Comparison of ENCODE assay signal across 28 cellular contexts in the genomic region with DNA sequence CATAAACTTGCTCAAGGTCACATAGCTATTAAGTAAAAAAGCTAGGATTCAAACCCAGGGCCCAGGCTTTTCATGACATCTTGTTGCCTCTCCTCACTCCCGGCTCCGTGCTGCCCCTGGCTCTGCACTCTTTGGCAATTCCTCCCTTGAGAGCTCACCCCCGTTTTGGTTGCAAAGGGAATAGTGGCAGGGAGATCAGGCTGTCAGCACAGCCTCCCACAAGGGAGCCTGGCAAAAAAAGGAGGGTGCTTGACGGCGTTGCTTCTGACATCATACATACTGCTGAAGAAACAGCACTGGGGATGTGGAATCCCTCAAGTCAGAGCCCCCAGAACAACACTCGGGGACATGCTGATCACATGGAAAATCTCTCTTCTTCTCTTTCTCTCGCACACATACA.
"Had no signal": no experiment of that assay in that cellular context is flagged by ENCODE, and none has a peak within 500 bp of the region (broad histone marks: within the 10 kb centered on the region; RNA-seq: fewer than 3 reads in every experiment).

No MANE protein-coding gene starts in this region.

- H3K27ac Mint-ChIP-seq: activated CD4-positive, alpha-beta T cell treated with anti-CD3 and anti-CD28 coated beads, Interleukin-2, amount 10 ng/mL, durations not matched to agents 24 days and 14 days; activated CD8-positive, alpha-beta T cell treated with anti-CD3 and anti-CD28 coated beads for 36 hours; activated naive CD4-positive, alpha-beta T cell treated with anti-CD3 and anti-CD28 coated beads for 36 hours; activated naive CD4-positive, alpha-beta T cell treated with anti-CD3 and anti-CD28 coated beads, Interleukin-2, amount 50 U/mL, for 72 hours; activated T-helper 1 cell treated with anti-CD3 and anti-CD28 coated beads, Interleukin-12 subunit alpha, Interleukin-12 subunit beta, Interleukin-2, Interleukin-4 antibody, amounts not matched to agents 30 ng/mL and 10 ng/mL and 1 ng/mL, durations not matched to agents 14 hours and 24 hours and 36 hours; T-helper 2 cell treated with Interferon-gamma antibody and Interleukin-4, amounts not matched to agents 5 μg/mL and 100 μg/mL, for 36 hours had no signal

- H3K4me1 ChIP-seq: Peyer's patch had no signal

- H3K9ac ChIP-seq: SK-N-SH had no signal

- H3K36me3 ChIP-seq: adrenal gland, cardiac muscle cell, MG63, Peyer's patch, SJSA1, WERI-Rb-1 had no signal

- H3K4me3 Mint-ChIP-seq: activated CD4-positive, alpha-beta T cell treated with anti-CD3 and anti-CD28 coated beads, Interleukin-2, amount 10 ng/mL, durations not matched to agents 24 days and 14 days; activated CD8-positive, alpha-beta T cell treated with anti-CD3 and anti-CD28 coated beads for 36 hours; activated naive CD4-positive, alpha-beta T cell treated with anti-CD3 and anti-CD28 coated beads for 36 hours; activated T-cell treated with anti-CD3 and anti-CD28 coated beads, Interleukin-2, amount 50 U/mL, for 4 hours; activated T-helper 1 cell treated with anti-CD3 and anti-CD28 coated beads, Interleukin-12 subunit alpha, Interleukin-12 subunit beta, Interleukin-2, Interleukin-4 antibody, amounts not matched to agents 30 ng/mL and 10 ng/mL and 1 ng/mL, durations not matched to agents 14 hours and 24 hours and 36 hours; central memory CD8-positive, alpha-beta T cell; T-helper 1 cell treated with Interleukin-12 subunit alpha and Interleukin-12 subunit beta and Interleukin-4 antibody, amounts not matched to agents 30 μg/mL and 1 μg/mL, for 36 hours had no signal

- H3K9me3 Mint-ChIP-seq: activated CD4-positive, alpha-beta T cell treated with anti-CD3 and anti-CD28 coated beads, Interleukin-2, amount 10 ng/mL, durations not matched to agents 24 days and 14 days; activated CD8-positive, alpha-beta T cell treated with anti-CD3 and anti-CD28 coated beads for 36 hours; activated naive CD4-positive, alpha-beta T cell treated with anti-CD3 and anti-CD28 coated beads for 36 hours; activated naive CD4-positive, alpha-beta T cell treated with anti-CD3 and anti-CD28 coated beads, Interleukin-2, amount 50 U/mL, for 72 hours; activated T-cell treated with anti-CD3 and anti-CD28 coated beads, Interleukin-2, amount 50 U/mL, for 4 hours; activated T-helper 1 cell treated with anti-CD3 and anti-CD28 coated beads, Interleukin-12 subunit alpha, Interleukin-12 subunit beta, Interleukin-2, Interleukin-4 antibody, amounts not matched to agents 30 ng/mL and 10 ng/mL and 1 ng/mL, durations not matched to agents 14 hours and 24 hours and 36 hours; central memory CD8-positive, alpha-beta T cell; T-helper 1 cell treated with Interleukin-12 subunit alpha and Interleukin-12 subunit beta and Interleukin-4 antibody, amounts not matched to agents 30 μg/mL and 1 μg/mL, for 36 hours; T-helper 2 cell treated with Interferon-gamma antibody and Interleukin-4, amounts not matched to agents 5 μg/mL and 100 μg/mL, for 36 hours had no signal

- H3K36me3 Mint-ChIP-seq: activated naive CD4-positive, alpha-beta T cell treated with anti-CD3 and anti-CD28 coated beads, Interleukin-2, amount 50 U/mL, for 72 hours had no signal

- H3K27me3 ChIP-seq: adrenal gland, cardiac muscle cell, MG63, Peyer's patch, SJSA1 had no signal

- H3K4me3 ChIP-seq: adrenal gland, cardiac muscle cell, MG63, Peyer's patch, SJSA1 had no signal

- ATAC-seq: activated CD8-positive, alpha-beta T cell treated with anti-CD3 and anti-CD28 coated beads for 36 hours; activated naive CD4-positive, alpha-beta T cell treated with anti-CD3 and anti-CD28 coated beads, Interleukin-2, amount 50 U/mL, for 72 hours; activated T-cell treated with anti-CD3 and anti-CD28 coated beads, Interleukin-2, amount 50 U/mL, for 4 hours; PC-3 had no signal

- H3K27ac ChIP-seq: adrenal gland, cardiac muscle cell, Peyer's patch, SJSA1, WERI-Rb-1 had no signal

- H3K27me3 Mint-ChIP-seq: activated CD8-positive, alpha-beta T cell treated with anti-CD3 and anti-CD28 coated beads for 36 hours; central memory CD8-positive, alpha-beta T cell had no signal

- H3K9me2 ChIP-seq: SK-N-SH had no signal

- DNase-seq: activated CD4-positive, alpha-beta T cell treated with anti-CD3 and anti-CD28 coated beads, Interleukin-2, amount 50 U/mL, for 4 hours; activated gamma-delta T cell treated with Interleukin-2 at 50 U/mL for 16 hours; activated naive CD4-positive, alpha-beta T cell treated with anti-CD3 and anti-CD28 coated beads for 36 hours; activated T-cell treated with anti-CD3 and anti-CD28 coated beads, Interleukin-2, amount 50 U/mL, for 4 hours; adrenal gland; MG63; NCI-H1048; NCI-H1105 treated with DMSO at 0.1 percent for 48 hours; NCI-H1436; NCI-H1694; NCI-H1930; NCI-H345; NCI-H524 treated with DMSO at 0.1 percent for 48 hours; PC-3; RPMI8226; SHP77 treated with DMSO at 0.1 percent for 48 hours; SK-N-SH; WERI-Rb-1 had no signal

- H3K9me3 ChIP-seq: adrenal gland, MG63, Peyer's patch, SJSA1, SK-N-SH had no signal

- H3K4me2 ChIP-seq: SK-N-SH had no signal
